In genomic region chr3:121514496-121514895, GRCh38 we compare ENCODE assay signal across 2 cellular contexts.
TF ChIP-seq lines count a peak whose summit lies in the region.

No MANE protein-coding gene starts in this region.

TF ChIP-seq in GM23338, 12 proteins besides CTCF, POLR2A, EP300 and RAD21:
- TF ChIP-seq POLR2AphosphoS5 (IDR thresholded peaks at IDR 0.05; ENCODE audit: low read depth) (no peak), ETS1 (IDR thresholded peaks at IDR 0.05) (no peak), EZH2 (IDR thresholded peaks at IDR 0.05; ENCODE audit: low read depth, unreplicated experiment) (no peak), JUNB (IDR thresholded peaks at IDR 0.05; ENCODE audit: unreplicated experiment) (no peak), CREB1 (CRISPR knock-in tag; IDR thresholded peaks at IDR 0.05; ENCODE audit: low read depth) (no peak), EZH2phosphoT487 (IDR thresholded peaks at IDR 0.05; ENCODE audit: unreplicated experiment) (no peak), ZNF114 (CRISPR knock-in tag; IDR thresholded peaks at IDR 0.05) (no peak), STAT1 (IDR thresholded peaks at IDR 0.05; ENCODE audit: unreplicated experiment) (no peak), ZNF462 (CRISPR knock-in tag; IDR thresholded peaks at IDR 0.05) (no peak), ZNF331 (CRISPR knock-in tag; IDR thresholded peaks at IDR 0.05; ENCODE audit: low read depth) (no peak), NANOG (IDR thresholded peaks at IDR 0.05; ENCODE audit: borderline replicate concordance) (no peak)
- TF ChIP-seq, protein P1, sequence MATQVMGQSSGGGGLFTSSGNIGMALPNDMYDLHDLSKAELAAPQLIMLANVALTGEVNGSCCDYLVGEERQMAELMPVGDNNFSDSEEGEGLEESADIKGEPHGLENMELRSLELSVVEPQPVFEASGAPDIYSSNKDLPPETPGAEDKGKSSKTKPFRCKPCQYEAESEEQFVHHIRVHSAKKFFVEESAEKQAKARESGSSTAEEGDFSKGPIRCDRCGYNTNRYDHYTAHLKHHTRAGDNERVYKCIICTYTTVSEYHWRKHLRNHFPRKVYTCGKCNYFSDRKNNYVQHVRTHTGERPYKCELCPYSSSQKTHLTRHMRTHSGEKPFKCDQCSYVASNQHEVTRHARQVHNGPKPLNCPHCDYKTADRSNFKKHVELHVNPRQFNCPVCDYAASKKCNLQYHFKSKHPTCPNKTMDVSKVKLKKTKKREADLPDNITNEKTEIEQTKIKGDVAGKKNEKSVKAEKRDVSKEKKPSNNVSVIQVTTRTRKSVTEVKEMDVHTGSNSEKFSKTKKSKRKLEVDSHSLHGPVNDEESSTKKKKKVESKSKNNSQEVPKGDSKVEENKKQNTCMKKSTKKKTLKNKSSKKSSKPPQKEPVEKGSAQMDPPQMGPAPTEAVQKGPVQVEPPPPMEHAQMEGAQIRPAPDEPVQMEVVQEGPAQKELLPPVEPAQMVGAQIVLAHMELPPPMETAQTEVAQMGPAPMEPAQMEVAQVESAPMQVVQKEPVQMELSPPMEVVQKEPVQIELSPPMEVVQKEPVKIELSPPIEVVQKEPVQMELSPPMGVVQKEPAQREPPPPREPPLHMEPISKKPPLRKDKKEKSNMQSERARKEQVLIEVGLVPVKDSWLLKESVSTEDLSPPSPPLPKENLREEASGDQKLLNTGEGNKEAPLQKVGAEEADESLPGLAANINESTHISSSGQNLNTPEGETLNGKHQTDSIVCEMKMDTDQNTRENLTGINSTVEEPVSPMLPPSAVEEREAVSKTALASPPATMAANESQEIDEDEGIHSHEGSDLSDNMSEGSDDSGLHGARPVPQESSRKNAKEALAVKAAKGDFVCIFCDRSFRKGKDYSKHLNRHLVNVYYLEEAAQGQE (IDR thresholded peaks at IDR 0.05; ENCODE audit: unreplicated experiment) = no peak

TF ChIP-seq in IMR-90, 13 proteins besides CTCF, POLR2A, EP300 and RAD21:
- TF ChIP-seq RFX5 (IDR thresholded peaks at IDR 0.05; ENCODE audit: low read depth, low read length) (no peak), MAZ (IDR thresholded peaks at IDR 0.05; ENCODE audit: borderline replicate concordance, low read depth, low read length) (no peak), CEBPB (IDR thresholded peaks at IDR 0.05; ENCODE audit: low read depth, low read length) (no peak), NFE2L2 (IDR thresholded peaks at IDR 0.05; ENCODE audit: low read depth, low read length) (no peak), MXI1 (IDR thresholded peaks at IDR 0.05; ENCODE audit: borderline replicate concordance, low read depth, low read length) (no peak), BHLHE40 (IDR thresholded peaks at IDR 0.05; ENCODE audit: low read depth, low read length) (no peak), RCOR1 (IDR thresholded peaks at IDR 0.05; ENCODE audit: insufficient replicate concordance, low read length) (no peak), FOS (IDR thresholded peaks at IDR 0.05; ENCODE audit: low read depth, low read length) (no peak), SMC3 (IDR thresholded peaks at IDR 0.05; ENCODE audit: low read depth, low read length) (no peak), MAFK (IDR thresholded peaks at IDR 0.05; ENCODE audit: low read depth, low read length) (no peak), USF2 (IDR thresholded peaks at IDR 0.05; ENCODE audit: low read depth, low read length) (no peak), CHD1 (IDR thresholded peaks at IDR 0.05; ENCODE audit: low read depth, low read length) (no peak)
- TF ChIP-seq, protein P2, sequence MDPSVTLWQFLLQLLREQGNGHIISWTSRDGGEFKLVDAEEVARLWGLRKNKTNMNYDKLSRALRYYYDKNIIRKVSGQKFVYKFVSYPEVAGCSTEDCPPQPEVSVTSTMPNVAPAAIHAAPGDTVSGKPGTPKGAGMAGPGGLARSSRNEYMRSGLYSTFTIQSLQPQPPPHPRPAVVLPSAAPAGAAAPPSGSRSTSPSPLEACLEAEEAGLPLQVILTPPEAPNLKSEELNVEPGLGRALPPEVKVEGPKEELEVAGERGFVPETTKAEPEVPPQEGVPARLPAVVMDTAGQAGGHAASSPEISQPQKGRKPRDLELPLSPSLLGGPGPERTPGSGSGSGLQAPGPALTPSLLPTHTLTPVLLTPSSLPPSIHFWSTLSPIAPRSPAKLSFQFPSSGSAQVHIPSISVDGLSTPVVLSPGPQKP (IDR thresholded peaks at IDR 0.05; ENCODE audit: borderline replicate concordance, low read depth, low read length) = no peak
